ENCODE assay signal across 11 cellular contexts in genomic region chr2:86017901-86018896, GRCh38.
DNase-seq lines count a peak whose midpoint lies in the region; ATAC-seq and TF ChIP-seq lines count a peak whose summit lies in the region.
"Had no signal": no experiment of that assay in that cellular context is flagged by ENCODE, and none has a peak within 500 bp of the region (broad histone marks: within the 10 kb centered on the region; RNA-seq: fewer than 3 reads in every experiment).

No MANE protein-coding gene starts in this region.

- H3K27me3 Mint-ChIP-seq in CD4-positive, CD25-positive, alpha-beta regulatory T cell: no peaks in the 10 kb centered on the region
- H3K27me3 Mint-ChIP-seq in IgD-negative memory B cell: no peaks in the 10 kb centered on the region
- peaks cover 18% of the 10 kb centered on the region for H3K27me3 Mint-ChIP-seq in H9 (ENCODE audit: low read depth)

- H3K4me1 Mint-ChIP-seq in CD4-positive, CD25-positive, alpha-beta regulatory T cell: peaks cover 5 to 31% (median 14%) of the 10 kb centered on the region in 4 donors
- H3K4me1 Mint-ChIP-seq in IgD-negative memory B cell (peaks cover 35 to 52% (median 48%) of the 10 kb centered on the region in 3 donors), H9 (0 out of 4 replicates have a peak, but pooled peaks cover 0 to 2% of the 10 kb centered on the region in 2 experiments)

- no peak overlapping the region for H4K8ac ChIP-seq in H9 (replicated peaks; ENCODE audit: insufficient read length, low read depth, low read length)

- H4K20me1 ChIP-seq in H9 (ENCODE audit: control insufficient read depth, insufficient read depth, insufficient read length): no peaks in the 10 kb centered on the region

- peaks cover 0 to 7% (median 3%) of the 10 kb centered on the region in 7 donors for H3K9me3 Mint-ChIP-seq in CD4-positive, CD25-positive, alpha-beta regulatory T cell
- peaks cover 4 to 7% (median 5%) of the 10 kb centered on the region in 3 donors for H3K9me3 Mint-ChIP-seq in IgD-negative memory B cell
- H3K9me3 Mint-ChIP-seq in H9: peaks cover 9 to 18% of the 10 kb centered on the region in 2 experiments

- H3K27me3 ChIP-seq in CD4-positive, CD25-positive, alpha-beta regulatory T cell (ENCODE audit: control insufficient read depth, insufficient read depth, low read length): no peaks in the 10 kb centered on the region
- no peaks in the 10 kb centered on the region for H3K27me3 ChIP-seq in dorsolateral prefrontal cortex
- H3K27me3 ChIP-seq in neutrophil: no peaks in the 10 kb centered on the region
- H3K27me3 ChIP-seq in H9 (ENCODE audit: insufficient read depth, low read length): no peaks in the 10 kb centered on the region

- no peaks in the 10 kb centered on the region for H3K79me1 ChIP-seq in H9 (ENCODE audit: insufficient read depth, low read depth, low read length, poor library complexity, severe bottlenecking)

- peaks cover 8% of the 10 kb centered on the region for H3K36me3 Mint-ChIP-seq in CD4-positive, CD25-positive, alpha-beta regulatory T cell
- peaks cover 2% of the 10 kb centered on the region for H3K36me3 Mint-ChIP-seq in IgD-negative memory B cell
- H3K36me3 Mint-ChIP-seq in H9 (ENCODE audit: insufficient read depth in 1 of 3, low read depth in 3 of 3): peaks cover 5 to 12% (median 11%) of the 10 kb centered on the region in 3 experiments; a peak in 6 of 7 replicates

- no CpG with 5 or more reads among the region's 22 CpGs for WGBS in H9 (ENCODE audit: extremely low coverage, insufficient read length, low lambda C conversion rate)

- H3K36me3 ChIP-seq in CD4-positive, CD25-positive, alpha-beta regulatory T cell (ENCODE audit: control insufficient read depth, insufficient read depth, low read length): no peaks in the 10 kb centered on the region
- H3K36me3 ChIP-seq in neutrophil: no peaks in the 10 kb centered on the region

- H3K14ac ChIP-seq in H9 (ENCODE audit: insufficient read depth, low read length): no peak overlapping the region; the same call in 1 of the 2 replicates

- no peak overlapping the region for H2BK20ac ChIP-seq in H9 (ENCODE audit: low read depth, low read length, poor library complexity, severe bottlenecking)

- no peak overlapping the region for H2AK5ac ChIP-seq in H9 (ENCODE audit: insufficient read length, low read length)

- DNase-seq in CD4-positive, CD25-positive, alpha-beta regulatory T cell: no peak
- peak in 3 of 10 donors; percentile 53 to 91 (median 53) for DNase-seq in dorsolateral prefrontal cortex
- DNase-seq in KG1 (lab: John Stamatoyannopoulos, UW): no peak
- DNase-seq in H9: no peak
- no peak for DNase-seq in HEK293T (ENCODE audit: extremely low spot score)
- no peak for DNase-seq in HUDEP-2 (lab: John Stamatoyannopoulos, UW; ENCODE audit: unreplicated experiment in 76 of 76)
- DNase-seq: activated T-cell treated with anti-CD3 and anti-CD28 coated beads, Interleukin-2, amount 50 U/mL, for 72 hours; NCI-H2029 had no signal

- H3T11ph ChIP-seq in H9 (ENCODE audit: low read length): no peak overlapping the region

- peak overlapping the region in 1 of 4 donors; percentile 59 for H3K4me3 Mint-ChIP-seq in CD4-positive, CD25-positive, alpha-beta regulatory T cell
- H3K4me3 Mint-ChIP-seq in IgD-negative memory B cell (peak overlapping the region in 3 of 4 donors; percentile 2 to 94 (median 55)), H9 (no peak overlapping the region)

- TF ChIP-seq CTCF in dorsolateral prefrontal cortex (IDR thresholded peaks at IDR 0.05 in 54 of 56, conservative IDR thresholded peaks at IDR 0.05 in 2 of 56; ENCODE audit: low read depth in 1 of 56, partially characterized antibody in 56 of 56) (no peak), neutrophil (IDR thresholded peaks at IDR 0.05) (no peak), H9 (conservative IDR thresholded peaks at IDR 0.05) (no peak)

- no peak for ATAC-seq in CD4-positive, CD25-positive, alpha-beta regulatory T cell (ENCODE audit: low read depth in 2 of 2)

- intact Hi-C loops in dorsolateral prefrontal cortex (cut with DNase I): no loop called here

- no peak overlapping the region for H3K18ac ChIP-seq in H9 (ENCODE audit: insufficient read length, low read depth, low read length)

- peak overlapping the region; percentile 52 to 88 (median 86) for H3K27ac Mint-ChIP-seq in CD4-positive, CD25-positive, alpha-beta regulatory T cell
- H3K27ac Mint-ChIP-seq in IgD-negative memory B cell: peak overlapping the region; percentile 6 to 88 (median 85)
- peak overlapping the region in 1 of 3 experiments; percentile 59; a peak in 1 of 7 replicates for H3K27ac Mint-ChIP-seq in H9
- H3K27ac Mint-ChIP-seq: activated T-cell treated with anti-CD3 and anti-CD28 coated beads, Interleukin-2, amount 50 U/mL, for 72 hours had no signal

- no peak overlapping the region for H3K4me3 ChIP-seq in CD4-positive, CD25-positive, alpha-beta regulatory T cell (ENCODE audit: low read depth, low read length)
- H3K4me3 ChIP-seq in dorsolateral prefrontal cortex: no peak overlapping the region
- no peak overlapping the region for H3K4me3 ChIP-seq in neutrophil (ENCODE audit: low read depth in 1 of 2, low read length in 1 of 2)
- H3K4me3 ChIP-seq: SK-N-MC had no signal

- no peak overlapping the region for H4K5ac ChIP-seq in H9 (ENCODE audit: insufficient read length, low read depth, low read length)

- H3K27ac ChIP-seq in CD4-positive, CD25-positive, alpha-beta regulatory T cell (ENCODE audit: insufficient read depth, low read length, poor library complexity, severe bottlenecking): no peak overlapping the region
- H3K27ac ChIP-seq in dorsolateral prefrontal cortex (peak overlapping the region in 38 of 59 donors; percentile 0 to 92 (median 56)), neutrophil (peak overlapping the region; percentile 93), H9 (ENCODE audit: insufficient read length, low read depth, low read length) (no peak overlapping the region)
- H3K27ac ChIP-seq: SK-N-MC had no signal

- H3K23ac ChIP-seq in H9 (ENCODE audit: insufficient read length, low read depth, low read length): no peak overlapping the region

- H2BK15ac ChIP-seq in H9 (ENCODE audit: low read depth, low read length): no peak overlapping the region

- no peak overlapping the region for H3K4me2 ChIP-seq in H9 (ENCODE audit: insufficient read depth, insufficient read length, low read length)

- H4K91ac ChIP-seq in H9 (ENCODE audit: insufficient read length, low read depth, low read length): no peak overlapping the region

- H2BK5ac ChIP-seq in H9 (ENCODE audit: insufficient read length, low read length): no peak overlapping the region

- POLR2A ChIA-PET in HEK293T (lab: Yijun Ruan, JAX): no interaction called here

- H2AFZ ChIP-seq in H9 (ENCODE audit: low read length): no peak overlapping the region

- H3K79me2 ChIP-seq in H9 (ENCODE audit: insufficient read depth, low read length): no peaks in the 10 kb centered on the region

- H3K9ac ChIP-seq in H9 (ENCODE audit: extremely low read depth, insufficient read length, low read length): no peak overlapping the region

- H3K56ac ChIP-seq in H9 (ENCODE audit: insufficient read length, low read depth, low read length): no peak overlapping the region

- H2BK12ac ChIP-seq in H9 (ENCODE audit: insufficient read length, low read depth, low read length): no peak overlapping the region

- H2BK120ac ChIP-seq in H9 (ENCODE audit: low read depth, low read length, poor library complexity, severe bottlenecking): no peak overlapping the region

- H3K4ac ChIP-seq in H9 (ENCODE audit: low read depth, low read length): no peak overlapping the region

- no peaks in the 10 kb centered on the region for H3K23me2 ChIP-seq in H9 (ENCODE audit: insufficient read length, low read depth, low read length, poor library complexity, severe bottlenecking)

- H3K4me1 ChIP-seq in CD4-positive, CD25-positive, alpha-beta regulatory T cell (ENCODE audit: control insufficient read depth, insufficient read depth, low read length, poor library complexity, severe bottlenecking): peaks cover 14% of the 10 kb centered on the region
- peaks cover 18% of the 10 kb centered on the region in 2 experiments for H3K4me1 ChIP-seq in neutrophil (ENCODE audit: control insufficient read depth in 1 of 2, insufficient read depth in 1 of 2, low read depth in 1 of 2, low read length in 1 of 2)
- no peaks in the 10 kb centered on the region for H3K4me1 ChIP-seq in H9 (ENCODE audit: insufficient read depth, low read length)

- CTCF ChIA-PET in HEK293T (lab: Yijun Ruan, JAX): no interaction called here

- peaks cover 5 to 11% of the 10 kb centered on the region in 2 experiments for H3K9me3 ChIP-seq in CD4-positive, CD25-positive, alpha-beta regulatory T cell (ENCODE audit: control insufficient read depth in 2 of 2, low read length in 2 of 2)
- H3K9me3 ChIP-seq in neutrophil (no peaks in the 10 kb centered on the region), H9 (ENCODE audit: control insufficient read depth, low read depth, low read length) (peaks cover 7% of the 10 kb centered on the region)

TF ChIP-seq in HEK293T, 16 proteins besides CTCF, POLR2A, EP300 and RAD21:
- no peak for TF ChIP-seq BHLHE40 (IDR thresholded peaks at IDR 0.05; ENCODE audit: borderline replicate concordance)
- TF ChIP-seq TARDBP (IDR thresholded peaks at IDR 0.05): no peak
- no peak for TF ChIP-seq FOXM1 (IDR thresholded peaks at IDR 0.05; ENCODE audit: borderline replicate concordance)
- TF ChIP-seq ZNF384 (IDR thresholded peaks at IDR 0.05): no peak
- TF ChIP-seq NFRKB (IDR thresholded peaks at IDR 0.05): no peak
- no peak for TF ChIP-seq PKNOX1 (IDR thresholded peaks at IDR 0.05)
- no peak for TF ChIP-seq CTBP1 (IDR thresholded peaks at IDR 0.05; ENCODE audit: borderline replicate concordance)
- TF ChIP-seq FOXA1 (IDR thresholded peaks at IDR 0.05): no peak
- TF ChIP-seq L3MBTL2 (conservative IDR thresholded peaks at IDR 0.05): no peak
- no peak for TF ChIP-seq ARNT (IDR thresholded peaks at IDR 0.05)
- no peak for TF ChIP-seq ELF4 (IDR thresholded peaks at IDR 0.05)

Comparison
In these comparisons a context has a peak if more than half of its experiments do, and no peak if none do; other contexts are left out.
1. H3K27ac ChIP-seq: peak in dorsolateral prefrontal cortex (38 of 59) and neutrophil (single experiment); none in CD4-positive, CD25-positive, alpha-beta regulatory T cell (single experiment) and H9 (single experiment).
2. H3K4me3 Mint-ChIP-seq: peak in IgD-negative memory B cell (3 of 4); none in H9 (0 of 2).